ENCODE assay signal across 8 cellular contexts in genomic region chr1:7190261-7190660, GRCh38.
"Had no signal": no experiment of that assay in that cellular context is flagged by ENCODE, and none has a peak within 500 bp of the region (broad histone marks: within the 10 kb centered on the region; RNA-seq: fewer than 3 reads in every experiment).

No MANE protein-coding gene starts in this region.

- FAIRE-seq: G401.6, GM12878, GM12891, GM12892, GM18507, GM19239 had no signal

- H3K4me3 ChIP-seq: GM12878 had no signal

- DNase-seq: GDM1, GF-D8 had no signal

- ATAC-seq: GM12878 had no signal
